1 cellular context compared by ENCODE assay signal in genomic region chr7:113049221-113049620, GRCh38. TPM values are rescaled to one million over a fixed set of nuclear protein-coding genes. Genes with fewer than 3 reads are reported as not detected.
"Had no signal": no experiment of that assay in that cellular context is flagged by ENCODE, and none has a peak within 500 bp of the region (broad histone marks: within the 10 kb centered on the region; RNA-seq: fewer than 3 reads in every experiment).

No MANE protein-coding gene starts in this region.

RNA-seq across cellular contexts. Expression of gene GPR85, which starts 37.4 kb away (rescaled TPM):
- total RNA-seq: G401 had no signal
